ENCODE assay signal across 11 cellular contexts in the genomic region with DNA sequence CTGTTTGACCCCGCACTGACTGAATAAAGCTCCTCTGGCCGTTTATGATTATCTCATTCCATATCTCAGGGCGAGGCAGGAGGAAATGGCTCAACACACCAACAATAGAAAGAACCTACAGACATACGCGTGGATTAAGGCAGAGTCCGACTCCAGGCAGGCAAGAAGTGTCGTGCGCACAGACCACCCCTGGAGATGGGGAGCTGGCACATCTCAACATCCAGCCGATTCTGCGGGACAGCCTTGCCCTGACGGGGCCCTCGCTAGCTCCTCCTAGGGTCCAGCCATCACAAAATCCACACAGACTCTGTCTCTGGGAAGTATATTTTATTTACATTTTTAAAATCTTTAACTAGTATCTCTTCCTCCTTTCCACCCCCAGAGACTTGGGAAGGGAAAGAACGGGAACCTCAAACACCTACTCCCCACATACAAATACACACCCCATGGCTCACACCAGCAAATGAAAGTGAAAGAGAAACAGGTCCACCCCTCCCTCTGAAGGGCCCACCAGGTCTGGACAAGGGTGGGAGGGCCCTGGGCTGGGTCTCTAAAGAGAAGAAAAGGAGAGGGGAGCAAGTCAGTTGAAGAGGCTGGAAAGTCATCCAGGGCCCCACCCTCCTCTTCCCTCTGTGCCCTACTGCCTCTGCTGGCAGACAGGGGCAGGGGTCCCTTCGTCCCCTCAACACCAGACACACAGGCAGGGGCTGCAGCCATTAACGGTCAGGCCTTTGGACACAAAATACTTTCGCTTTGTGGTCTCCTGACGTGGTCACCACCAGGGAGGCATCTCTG. TPM values are rescaled to one million over a fixed set of nuclear protein-coding genes. Genes with fewer than 3 reads are reported as not detected.
A peak's percentile ranks its signal among the peaks of the same experiment; 100 is the strongest.
DNase-seq lines count a peak whose midpoint lies in the region; ATAC-seq and TF ChIP-seq lines count a peak whose summit lies in the region.
"Had no signal": no experiment of that assay in that cellular context is flagged by ENCODE, and none has a peak within 500 bp of the region (broad histone marks: within the 10 kb centered on the region; RNA-seq: fewer than 3 reads in every experiment).

No MANE protein-coding gene starts in this region.

- peak; percentile 14 for TF ChIP-seq CTCF in HFF-Myc (IDR thresholded peaks at IDR 0.05; ENCODE audit: low read depth, low read length, missing control alignments)
- TF ChIP-seq CTCF in cardiac fibroblast (IDR thresholded peaks at IDR 0.05; ENCODE audit: low read depth, low read length) = peak; percentile 6
- no peak for TF ChIP-seq CTCF in coronary artery (IDR thresholded peaks at IDR 0.05)
- no peak for TF ChIP-seq CTCF in vagina (IDR thresholded peaks at IDR 0.05)

- peaks cover 54% of the 10 kb centered on the region for H3K4me1 ChIP-seq in BLaER1
- H3K4me1 ChIP-seq in muscle layer of colon (ENCODE audit: insufficient read depth, low read length) = peaks cover 61% of the 10 kb centered on the region
- peaks cover 33% of the 10 kb centered on the region for H3K4me1 ChIP-seq in vagina

- TF ChIP-seq POLR2A in vagina (IDR thresholded peaks at IDR 0.05) = no peak

- H3K4me3 ChIP-seq in BLaER1 (no peak overlapping the region), HFF-Myc (replicated peaks; ENCODE audit: low read depth, low read length) (no peak overlapping the region), cardiac fibroblast (replicated peaks in 1 of 2; ENCODE audit: low read depth in 2 of 2, low read length in 2 of 2) (no peak overlapping the region), muscle layer of colon (ENCODE audit: low read depth in 1 of 2, low read length in 2 of 2) (no peak overlapping the region), coronary artery (no peak overlapping the region), vagina (no peak overlapping the region)
- H3K4me3 ChIP-seq: dorsolateral prefrontal cortex, thoracic aorta had no signal

- no peak for ATAC-seq in HG03108 (IDR thresholded peaks at IDR 0.05; ENCODE audit: unreplicated experiment)

- H3K9me3 ChIP-seq in BLaER1 = no peaks in the 10 kb centered on the region
- no peaks in the 10 kb centered on the region for H3K9me3 ChIP-seq in muscle layer of colon (ENCODE audit: low read length)
- no peaks in the 10 kb centered on the region for H3K9me3 ChIP-seq in vagina
- H3K9me3 ChIP-seq: thoracic aorta had no signal

- H3K27me3 ChIP-seq in BLaER1 (no peaks in the 10 kb centered on the region), muscle layer of colon (ENCODE audit: control insufficient read depth in 1 of 2, insufficient read depth in 2 of 2, low read length in 2 of 2) (no peaks in the 10 kb centered on the region), vagina (no peaks in the 10 kb centered on the region)
- H3K27me3 ChIP-seq: dorsolateral prefrontal cortex had no signal

- DNase-seq in HFF-Myc (ENCODE audit: extremely low read depth, low read depth) (no peak), cardiac fibroblast (ENCODE audit: low read depth in 2 of 2) (no peak), coronary artery (ENCODE audit: low spot score) (no peak), hypothalamus (lab: John Stamatoyannopoulos, UW) (no peak), vagina (ENCODE audit: extremely low spot score in 2 of 2) (no peak)
- DNase-seq: dorsolateral prefrontal cortex; stimulated activated CD4-positive, alpha-beta T cell treated with anti-CD3 and anti-CD28 coated beads, Interleukin-2, amount 100 ng/mL, for 24 hours had no signal

- H4K20me1 ChIP-seq in BLaER1 = peaks cover 44% of the 10 kb centered on the region

- intact Hi-C loops in vagina (cut with DNase I) = no loop called here

- H3K4me2 ChIP-seq in BLaER1 = peak overlapping the region; percentile 17; the same call in 1 of the 2 replicates

- H3K9ac ChIP-seq in BLaER1 (peak overlapping the region; percentile 29; the same call in 1 of the 2 replicates), muscle layer of colon (ENCODE audit: low read length) (no peak overlapping the region)

- H3K36me3 ChIP-seq in BLaER1 (peaks cover 58% of the 10 kb centered on the region), muscle layer of colon (ENCODE audit: insufficient read depth, low read length) (peaks cover 44% of the 10 kb centered on the region), vagina (peaks cover 0 to 56% of the 10 kb centered on the region in 2 donors)

- H3K27ac ChIP-seq in BLaER1 (0 out of 2 replicates have a peak overlapping the region, but pooled peaks have one; percentile 30), muscle layer of colon (ENCODE audit: low read depth, low read length) (peak overlapping the region; percentile 24), coronary artery (peak overlapping the region in 1 of 2 donors; percentile 54), vagina (no peak overlapping the region)
- H3K27ac ChIP-seq: dorsolateral prefrontal cortex, thoracic aorta had no signal

RNA-seq across cellular contexts. Expression of gene GPBAR1, which starts 3.2 kb away (rescaled TPM):
- total RNA-seq in vagina = 8.1 TPM

RNA-seq across cellular contexts. Expression of gene AAMP, which starts 5.9 kb away (rescaled TPM):
- total RNA-seq in vagina = 106 TPM

RNA-seq across cellular contexts. Expression of gene PNKD, which starts 6.3 kb away (rescaled TPM):
- 28.7 TPM for total RNA-seq in vagina

RNA-seq across cellular contexts. Expression of gene TMBIM1, which starts 28.3 kb away (rescaled TPM):
- total RNA-seq in vagina = 232 TPM

RNA-seq across cellular contexts. Expression of gene ARPC2, which starts 47.0 kb away (rescaled TPM):
- 284 TPM for total RNA-seq in vagina

Comparison
In these comparisons a context has a peak if more than half of its experiments do, and no peak if none do; other contexts are left out.
1. CTCF ChIP-seq: peak in HFF-Myc (single experiment) and cardiac fibroblast (single experiment); none in coronary artery (single experiment) and vagina (0 of 3).